21 cellular contexts compared by ENCODE assay signal in genomic region chr21:44921928-44922327, GRCh38. TPM values are rescaled to one million over a fixed set of nuclear protein-coding genes. Genes with fewer than 3 reads are reported as not detected.
A peak's percentile ranks its signal among the peaks of the same experiment; 100 is the strongest.
DNase-seq lines count a peak whose midpoint lies in the region; ATAC-seq and TF ChIP-seq lines count a peak whose summit lies in the region.
"Had no signal": no experiment of that assay in that cellular context is flagged by ENCODE, and none has a peak within 500 bp of the region (broad histone marks: within the 10 kb centered on the region; RNA-seq: fewer than 3 reads in every experiment).

No MANE protein-coding gene starts in this region.

- intact Hi-C loops in spleen (cut with DNase I; ENCODE audit: low total_unique reads), result loop anchor here (10.0 kb wide), 1 partner anchor 117 kb away; the partner anchor contains the start of gene UBE2G2

- H3K36me3 Mint-ChIP-seq in activated T-cell treated with anti-CD3 and anti-CD28 coated beads, Interleukin-2, amount 50 U/mL, for 72 hours (ENCODE audit: insufficient read depth in 2 of 2), result peaks cover 7% of the 10 kb centered on the region in 2 donors
- H3K36me3 Mint-ChIP-seq in activated naive CD8-positive, alpha-beta T cell treated with anti-CD3 and anti-CD28 coated beads, Interleukin-2, amount 50 U/mL, for 24 hours (ENCODE audit: low read depth), result peaks cover 26% of the 10 kb centered on the region

- DNase-seq in activated T-cell treated with anti-CD3 and anti-CD28 coated beads, Interleukin-2, amount 50 U/mL, for 72 hours, result no peak
- no peak for DNase-seq in activated T-cell treated with anti-CD3 and anti-CD28 coated beads, Interleukin-2, amount 50 U/mL, for 48 hours
- no peak for DNase-seq in activated naive CD8-positive, alpha-beta T cell treated with anti-CD3 and anti-CD28 coated beads, Interleukin-2, amount 50 U/mL, for 24 hours
- DNase-seq in spleen (peak; percentile 14), NCI-H2196 (lab: John Stamatoyannopoulos, UW; ENCODE audit: unreplicated experiment) (no peak), NCI-H2107 (lab: John Stamatoyannopoulos, UW) (no peak), HT-29 (ENCODE audit: low spot score) (no peak)
- DNase-seq: caudate nucleus, EL, esophagus squamous epithelium, H9, KBM-7, MV-4-11, NCI-H2081, NCI-H524 treated with DMSO at 0.1 percent for 48 hours, nucleus accumbens, retina, SIG-M5, T-helper 9 cell had no signal

- no peaks in the 10 kb centered on the region for H3K27me3 Mint-ChIP-seq in activated T-cell treated with anti-CD3 and anti-CD28 coated beads, Interleukin-2, amount 50 U/mL, for 72 hours (ENCODE audit: low read depth)
- no peaks in the 10 kb centered on the region for H3K27me3 Mint-ChIP-seq in activated naive CD8-positive, alpha-beta T cell treated with anti-CD3 and anti-CD28 coated beads, Interleukin-2, amount 50 U/mL, for 24 hours

- TF ChIP-seq CTCF in HEK293 (tag by site-specific recombination; IDR thresholded peaks at IDR 0.05), result no peak
- no peak for TF ChIP-seq CTCF in spleen (IDR thresholded peaks at IDR 0.05 in 8 of 11, conservative IDR thresholded peaks at IDR 0.05 in 3 of 11)

- CTCF ChIA-PET in HEK293 (lab: Yijun Ruan, JAX), result no interaction called here

- no peak overlapping the region for H3K4me3 ChIP-seq in HEK293 (ENCODE audit: low read depth, low read length)
- H3K4me3 ChIP-seq in spleen, result peak overlapping the region in 7 of 8 donors; percentile 2 to 93 (median 66)

- no peaks in the 10 kb centered on the region for H3K27me3 ChIP-seq in spleen (replicated peaks in 1 of 7)

- POLR2A ChIA-PET in HEK293 (lab: Yijun Ruan, JAX), result no interaction called here

- H3K4me1 Mint-ChIP-seq in activated T-cell treated with anti-CD3 and anti-CD28 coated beads, Interleukin-2, amount 50 U/mL, for 72 hours (ENCODE audit: low read depth), result peaks cover 86% of the 10 kb centered on the region
- H3K4me1 Mint-ChIP-seq in activated naive CD8-positive, alpha-beta T cell treated with anti-CD3 and anti-CD28 coated beads, Interleukin-2, amount 50 U/mL, for 24 hours, result peaks cover 85% of the 10 kb centered on the region

- H3K9me3 Mint-ChIP-seq in activated T-cell treated with anti-CD3 and anti-CD28 coated beads, Interleukin-2, amount 50 U/mL, for 72 hours, result no peaks in the 10 kb centered on the region
- H3K9me3 Mint-ChIP-seq in activated naive CD8-positive, alpha-beta T cell treated with anti-CD3 and anti-CD28 coated beads, Interleukin-2, amount 50 U/mL, for 24 hours, result no peaks in the 10 kb centered on the region
- H3K9me3 Mint-ChIP-seq: H9 had no signal

- H3K4me3 Mint-ChIP-seq in activated T-cell treated with anti-CD3 and anti-CD28 coated beads, Interleukin-2, amount 50 U/mL, for 72 hours, result peak overlapping the region; percentile 81 to 100
- H3K4me3 Mint-ChIP-seq in activated naive CD8-positive, alpha-beta T cell treated with anti-CD3 and anti-CD28 coated beads, Interleukin-2, amount 50 U/mL, for 24 hours, result peak overlapping the region; percentile 100
- H3K4me3 Mint-ChIP-seq: H9 had no signal

- H3K4me1 ChIP-seq in HEK293 (ENCODE audit: control insufficient read depth, insufficient read depth, low read length) (no peaks in the 10 kb centered on the region), spleen (peaks cover 31 to 98% (median 79%) of the 10 kb centered on the region in 6 donors)

- no peaks in the 10 kb centered on the region for H3K9me3 ChIP-seq in HEK293 (ENCODE audit: control insufficient read depth, insufficient read depth, low read depth, low read length)
- no peaks in the 10 kb centered on the region for H3K9me3 ChIP-seq in spleen
- H3K9me3 ChIP-seq: esophagus squamous epithelium had no signal

- WGBS in spleen, 5 donors, result 59 to 79% (median 73%) methylated on average over 5 of the region's 5 CpGs

- no peak for TF ChIP-seq POLR2A in spleen (IDR thresholded peaks at IDR 0.05)

- H3K27ac Mint-ChIP-seq in activated T-cell treated with anti-CD3 and anti-CD28 coated beads, Interleukin-2, amount 50 U/mL, for 72 hours, result peak overlapping the region; percentile 44
- H3K27ac Mint-ChIP-seq in activated naive CD8-positive, alpha-beta T cell treated with anti-CD3 and anti-CD28 coated beads, Interleukin-2, amount 50 U/mL, for 24 hours, result peak overlapping the region; percentile 95
- H3K27ac Mint-ChIP-seq: H9 had no signal

- H3K27ac ChIP-seq in HEK293 (ENCODE audit: extremely low read depth, low read depth, low read length), result no peak overlapping the region
- H3K27ac ChIP-seq in spleen, result peak overlapping the region; percentile 77 to 97 (median 90)

- no peak for ATAC-seq in activated T-cell treated with anti-CD3 and anti-CD28 coated beads, Interleukin-2, amount 50 U/mL, for 72 hours (replicated peaks in 1 of 2)
- no peak for ATAC-seq in activated naive CD8-positive, alpha-beta T cell treated with anti-CD3 and anti-CD28 coated beads, Interleukin-2, amount 50 U/mL, for 24 hours
- ATAC-seq: activated CD4-positive, CD25-positive, alpha-beta regulatory T cell treated with anti-CD3 and anti-CD28 coated beads, Interleukin-2, amount 50 U/mL, for 24 hours had no signal

- H3K36me3 ChIP-seq in HEK293 (ENCODE audit: control insufficient read depth in 2 of 2, insufficient read depth in 1 of 2, low read length in 2 of 2) (no peaks in the 10 kb centered on the region), spleen (peaks cover 0 to 18% (median 11%) of the 10 kb centered on the region in 6 donors)
- H3K36me3 ChIP-seq: esophagus squamous epithelium had no signal

TF ChIP-seq in HEK293, 187 proteins besides CTCF, POLR2A, EP300 and RAD21:
- TF ChIP-seq IKZF3 (tag by site-specific recombination; IDR thresholded peaks at IDR 0.05) (no peak), SCRT2 (tag by site-specific recombination; IDR thresholded peaks at IDR 0.05) (peak; percentile 59), ATF2 (tag by site-specific recombination; IDR thresholded peaks at IDR 0.05; ENCODE audit: low read depth) (0 out of 2 replicates have a peak, but pooled peaks have one; percentile 20)

RNA-seq across cellular contexts. Expression of gene ITGB2, which starts 1.2 kb away (rescaled TPM):
- total RNA-seq in activated T-cell treated with anti-CD3 and anti-CD28 coated beads, Interleukin-2, amount 50 U/mL, for 72 hours, result 100 to 1,000 TPM; 248 to 287 TPM
- total RNA-seq in spleen, result 100 to 1,000 TPM; 285 to 754 (median 415) TPM
- 100 to 1,000 TPM in 2 of 3 donors, 10 to 100 TPM in 1; 92.1 to 332 (median 250) TPM for polyA plus RNA-seq in spleen
- not detected in 2 replicates for total RNA-seq in HT-29 (2014; rRNA removed; shearing (Covaris generic))

RNA-seq across cellular contexts. Expression of gene SLX9, which starts 17.9 kb away (rescaled TPM):
- total RNA-seq in activated T-cell treated with anti-CD3 and anti-CD28 coated beads, Interleukin-2, amount 50 U/mL, for 72 hours, result 10 to 100 TPM; 38.7 to 48.9 TPM
- total RNA-seq in spleen, result 10 to 100 TPM in 6 of 7 donors, 1 to 10 TPM in 1; 6.1 to 30.6 (median 26.4) TPM
- 10 to 100 TPM; 16.4 to 35.4 (median 28.5) TPM for polyA plus RNA-seq in spleen
- total RNA-seq in HT-29 (2014; rRNA removed; shearing (Covaris generic)), result 27.4 and 31.3 TPM in 2 replicates

RNA-seq across cellular contexts. Expression of gene PTTG1IP, which starts 48.4 kb away (rescaled TPM):
- 10 to 100 TPM; 63.9 to 70.5 TPM for total RNA-seq in activated T-cell treated with anti-CD3 and anti-CD28 coated beads, Interleukin-2, amount 50 U/mL, for 72 hours
- 100 to 1,000 TPM; 121 to 189 (median 165) TPM for total RNA-seq in spleen
- polyA plus RNA-seq in spleen, result 10 to 100 TPM; 57.6 to 69.3 (median 64.9) TPM
- total RNA-seq in HT-29 (2014; rRNA removed; shearing (Covaris generic)), result 116 and 123 TPM in 2 replicates

Comparison
In these comparisons a context has a peak if more than half of its experiments do, and no peak if none do; other contexts are left out.
1. RNA of gene ITGB2, which starts 1.2 kb away (total RNA-seq): 285 to 754 TPM in spleen and 248 to 287 TPM in activated T-cell treated with anti-CD3 and anti-CD28 coated beads, Interleukin-2, amount 50 U/mL, for 72 hours; not detected in HT-29; every median in the first group is over 100 times any median in the second.